13 cellular contexts compared by ENCODE assay signal in the genomic region with DNA sequence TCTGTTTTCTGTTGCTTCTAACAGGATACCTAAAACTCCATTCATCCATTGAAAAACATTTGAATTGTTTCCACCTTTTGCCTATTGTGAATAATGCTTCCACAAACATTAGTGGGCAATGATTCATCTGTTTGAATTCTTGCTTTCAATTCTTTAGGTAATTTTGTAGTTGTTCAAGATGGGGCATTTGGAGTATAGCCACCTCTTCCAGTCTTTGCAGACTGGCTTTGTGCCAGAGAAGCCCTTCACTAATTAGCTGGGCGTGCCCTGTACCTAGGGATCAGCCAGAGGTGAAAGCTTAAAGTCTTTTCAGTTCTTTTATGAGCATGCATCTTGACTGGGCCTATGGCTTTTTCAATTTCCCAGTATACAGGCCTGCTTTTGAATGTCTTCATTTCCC. TPM values are rescaled to one million over a fixed set of nuclear protein-coding genes. Genes with fewer than 3 reads are reported as not detected.
DNase-seq lines count a peak whose midpoint lies in the region; ATAC-seq and TF ChIP-seq lines count a peak whose summit lies in the region.
"Had no signal": no experiment of that assay in that cellular context is flagged by ENCODE, and none has a peak within 500 bp of the region (broad histone marks: within the 10 kb centered on the region; RNA-seq: fewer than 3 reads in every experiment).

No MANE protein-coding gene starts in this region.

- TF ChIP-seq CTCF in epithelial cell of esophagus (IDR thresholded peaks at IDR 0.05; ENCODE audit: insufficient read depth, low read depth, low read length, missing control alignments): no peak

- no peak overlapping the region for H3K4me3 ChIP-seq in epithelial cell of esophagus (ENCODE audit: low read length)

- DNase-seq in GM03348 (ENCODE audit: low spot score) (peak; percentile 17), NCI-H1105 treated with DMSO at 0.1 percent for 48 hours (lab: John Stamatoyannopoulos, UW) (peak; percentile 98), epithelial cell of esophagus (ENCODE audit: low read depth) (peak; percentile 80), renal cortical epithelial cell (ENCODE audit: low read depth) (peak; percentile 98)
- DNase-seq: activated CD4-positive, CD25-positive, alpha-beta regulatory T cell treated with anti-CD3 and anti-CD28 coated beads, Interleukin-2, amount 50 U/mL, for 72 hours; activated T-cell treated with anti-CD3 and anti-CD28 coated beads, Interleukin-2, amount 50 U/mL, for 24 hours; CD8-positive, alpha-beta T cell; right cardiac atrium; substantia nigra had no signal

- ATAC-seq in activated CD4-positive, CD25-positive, alpha-beta regulatory T cell treated with anti-CD3 and anti-CD28 coated beads, Interleukin-2, amount 50 U/mL, for 24 hours: no peak
- ATAC-seq in GM18868 (IDR thresholded peaks at IDR 0.05; ENCODE audit: unreplicated experiment) (no peak), GM21619 (IDR thresholded peaks at IDR 0.05; ENCODE audit: unreplicated experiment) (no peak), GM18873 (IDR thresholded peaks at IDR 0.05; ENCODE audit: low FRiP score, unreplicated experiment) (no peak)
- ATAC-seq: CD8-positive, alpha-beta T cell had no signal

RNA-seq across cellular contexts. Expression of a gene that starts 10.9 kb away (rescaled TPM):
- not detected in 2 replicates for total RNA-seq in renal cortical epithelial cell
- total RNA-seq: CD8-positive, alpha-beta T cell; right cardiac atrium had no signal

Comparison
In these comparisons a context has a peak if more than half of its experiments do, and no peak if none do; other contexts are left out.
1. DNase-seq: peak in every context shown above with its lines; median percentile 98 in NCI-H1105 treated with DMSO at 0.1 percent for 48 hours; 98 in renal cortical epithelial cell; 80 in epithelial cell of esophagus; 17 in GM03348.